Comparison of ENCODE assay signal across 26 cellular contexts in genomic region chr13:91101436-91101835, GRCh38.
DNase-seq lines count a peak whose midpoint lies in the region; ATAC-seq and TF ChIP-seq lines count a peak whose summit lies in the region.
"Had no signal": no experiment of that assay in that cellular context is flagged by ENCODE, and none has a peak within 500 bp of the region (broad histone marks: within the 10 kb centered on the region; RNA-seq: fewer than 3 reads in every experiment).

No MANE protein-coding gene starts in this region.

- in situ Hi-C loops in astrocyte of the cerebellum (cut with HindIII; ENCODE audit: low sequenced_read_pairs): no loop called here

- no peak overlapping the region for H3K4ac ChIP-seq in mesendoderm (ENCODE audit: low read depth, low read length)
- H3K4ac ChIP-seq in neuronal stem cell (ENCODE audit: low read length): no peak overlapping the region

- no peak overlapping the region for H4K91ac ChIP-seq in neuronal stem cell (ENCODE audit: low read depth, low read length, poor library complexity)

- H2AFZ ChIP-seq in GM23338 (no peak overlapping the region), neuronal stem cell (ENCODE audit: low read length) (peak overlapping the region; percentile 61)
- H2AFZ ChIP-seq: PC-9 had no signal

- H3K27ac Mint-ChIP-seq in GM23338: no peak overlapping the region
- H3K27ac Mint-ChIP-seq: CD4-positive, CD25-positive, alpha-beta regulatory T cell had no signal

- H3K9me3 Mint-ChIP-seq in GM23338: no peaks in the 10 kb centered on the region

- peaks cover 2% of the 10 kb centered on the region for H3K27me3 Mint-ChIP-seq in GM23338 (ENCODE audit: insufficient read depth, low read depth, poor library complexity)
- H3K27me3 Mint-ChIP-seq: CD4-positive, CD25-positive, alpha-beta regulatory T cell; IgD-negative memory B cell had no signal

- TF ChIP-seq CTCF in GM23338 (conservative IDR thresholded peaks at IDR 0.05; ENCODE audit: low read depth in 2 of 2) (no peak), astrocyte of the cerebellum (IDR thresholded peaks at IDR 0.05; ENCODE audit: low read depth, low read length, missing control alignments) (no peak)

- H4K5ac ChIP-seq in mesendoderm (ENCODE audit: low read length): no peak overlapping the region

- H4K8ac ChIP-seq in mesendoderm (ENCODE audit: low read depth, low read length): no peak overlapping the region
- no peak overlapping the region for H4K8ac ChIP-seq in neuronal stem cell (ENCODE audit: low read depth, low read length)

- no peaks in the 10 kb centered on the region for H3K9me3 ChIP-seq in neuronal stem cell (replicated peaks in 1 of 2; ENCODE audit: control insufficient read depth in 2 of 2, insufficient read depth in 1 of 2, low read depth in 1 of 2, low read length in 2 of 2)
- H3K9me3 ChIP-seq: BLaER1, SJCRH30 had no signal

- no peaks in the 10 kb centered on the region for H4K20me1 ChIP-seq in GM23338 (replicated peaks; ENCODE audit: insufficient read depth)
- H4K20me1 ChIP-seq: BLaER1 had no signal

- no peak overlapping the region for H3K56ac ChIP-seq in mesendoderm (ENCODE audit: low read length)

- no peak overlapping the region for H2BK12ac ChIP-seq in neuronal stem cell (ENCODE audit: low read length)

- no peaks in the 10 kb centered on the region for H3K79me2 ChIP-seq in GM23338 (replicated peaks; ENCODE audit: insufficient read depth)
- no peaks in the 10 kb centered on the region for H3K79me2 ChIP-seq in mesendoderm (ENCODE audit: control insufficient read depth, insufficient read depth, low read length)

- no peaks in the 10 kb centered on the region for H3F3A ChIP-seq in GM23338 (replicated peaks; ENCODE audit: low read depth)

- H3K4me3 Mint-ChIP-seq in GM23338: no peak overlapping the region
- H3K4me3 Mint-ChIP-seq: CD4-positive, CD25-positive, alpha-beta regulatory T cell; IgD-negative memory B cell had no signal

- H3K27me3 ChIP-seq in GM23338 (ENCODE audit: insufficient read depth): no peaks in the 10 kb centered on the region
- H3K27me3 ChIP-seq in mesendoderm (ENCODE audit: insufficient read depth, low read length, poor library complexity): no peaks in the 10 kb centered on the region
- no peaks in the 10 kb centered on the region for H3K27me3 ChIP-seq in neuronal stem cell (ENCODE audit: control insufficient read depth in 3 of 3, insufficient read depth in 3 of 3, low read depth in 1 of 3, low read length in 3 of 3)
- H3K27me3 ChIP-seq: BLaER1, SJCRH30 had no signal

- no peak overlapping the region for H3K18ac ChIP-seq in mesendoderm (ENCODE audit: low read length)
- no peak overlapping the region for H3K18ac ChIP-seq in neuronal stem cell (ENCODE audit: low read length)

- ATAC-seq in GM23338 (no peak), GM21723 (IDR thresholded peaks at IDR 0.05; ENCODE audit: unreplicated experiment) (no peak)
- ATAC-seq: Right ventricle myocardium inferior had no signal

- no CpG with 5 or more reads among the region's 2 CpGs for WGBS in mesendoderm (ENCODE audit: extremely low coverage, insufficient coverage, low lambda C conversion rate)
- no CpG with 5 or more reads among the region's 2 CpGs for WGBS in neuronal stem cell (ENCODE audit: extremely low coverage in 2 of 2, insufficient read length in 2 of 2, insufficient replicate concordance in 1 of 2), 2 donors

- H3K4me3 ChIP-seq in GM23338 (no peak overlapping the region), astrocyte of the cerebellum (ENCODE audit: low read depth, low read length) (no peak overlapping the region), mesendoderm (ENCODE audit: low read length) (no peak overlapping the region), neuronal stem cell (ENCODE audit: low read length in 2 of 2) (no peak overlapping the region)
- H3K4me3 ChIP-seq: BLaER1, PC-9, SJCRH30 had no signal

- H3K14ac ChIP-seq in neuronal stem cell (ENCODE audit: low read length): no peak overlapping the region

- peaks cover 5% of the 10 kb centered on the region; the same call in 2 of the 3 replicates for H3K4me1 Mint-ChIP-seq in GM23338
- H3K4me1 Mint-ChIP-seq: CD4-positive, CD25-positive, alpha-beta regulatory T cell; IgD-negative memory B cell had no signal

- no peaks in the 10 kb centered on the region for H3K79me1 ChIP-seq in mesendoderm (ENCODE audit: low read length)
- no peaks in the 10 kb centered on the region for H3K79me1 ChIP-seq in neuronal stem cell (ENCODE audit: low read depth, low read length)

- peak; percentile 3 for DNase-seq in GM23338 (ENCODE audit: low spot score)
- DNase-seq in astrocyte of the cerebellum (ENCODE audit: low read depth): peak; percentile 22
- DNase-seq in mesendoderm: peak; percentile 37
- DNase-seq in neuronal stem cell (ENCODE audit: low spot score): no peak
- DNase-seq in NCI-H2081 treated with DMSO at 0.1 percent for 48 hours (lab: John Stamatoyannopoulos, UW): no peak
- DNase-seq in NCI-H2107 (lab: John Stamatoyannopoulos, UW): no peak
- no peak for DNase-seq in NCI-H748 (lab: John Stamatoyannopoulos, UW; ENCODE audit: unreplicated experiment)
- DNase-seq: 8988T; CD4-positive, CD25-positive, alpha-beta regulatory T cell; COR-L47; DMS53; GOT3; HCEC 1CT; Karpas-422; NCI-H1092 treated with DMSO at 0.1 percent for 48 hours; NCI-H1436; NCI-H187 treated with DMSO at 0.1 percent for 48 hours; NCI-H446 treated with DMSO at 0.1 percent for 48 hours; NCI-H526; PC-9; SJCRH30 had no signal

- H3K9ac ChIP-seq in mesendoderm (ENCODE audit: low read length) (no peak overlapping the region), neuronal stem cell (ENCODE audit: low read depth, low read length, poor library complexity) (no peak overlapping the region)
- H3K9ac ChIP-seq: BLaER1 had no signal

- H3K4me2 ChIP-seq in GM23338 (no peak overlapping the region), mesendoderm (ENCODE audit: low read length) (no peak overlapping the region), neuronal stem cell (ENCODE audit: insufficient read depth, low read length, poor library complexity, severe bottlenecking) (no peak overlapping the region)
- H3K4me2 ChIP-seq: BLaER1, PC-9 had no signal

- no peak overlapping the region for H2AK5ac ChIP-seq in mesendoderm (ENCODE audit: low read length)
- H2AK5ac ChIP-seq in neuronal stem cell (ENCODE audit: low read depth, low read length): no peak overlapping the region

- H3K9me2 ChIP-seq in GM23338 (ENCODE audit: insufficient read depth): no peaks in the 10 kb centered on the region

- H2BK120ac ChIP-seq in mesendoderm (ENCODE audit: low read depth, low read length) (no peak overlapping the region), neuronal stem cell (ENCODE audit: low read depth, low read length) (no peak overlapping the region)

- H2BK5ac ChIP-seq in mesendoderm (ENCODE audit: low read length) (no peak overlapping the region), neuronal stem cell (ENCODE audit: low read length) (no peak overlapping the region)

- H3K36me3 ChIP-seq in GM23338 (ENCODE audit: insufficient read depth): no peaks in the 10 kb centered on the region
- H3K36me3 ChIP-seq in mesendoderm (ENCODE audit: control insufficient read depth, insufficient read depth, low read length): no peaks in the 10 kb centered on the region
- no peaks in the 10 kb centered on the region for H3K36me3 ChIP-seq in neuronal stem cell (replicated peaks in 1 of 2; ENCODE audit: control insufficient read depth in 2 of 2, insufficient read depth in 2 of 2, low read length in 2 of 2)
- H3K36me3 ChIP-seq: BLaER1, SJCRH30 had no signal

- H3K27ac ChIP-seq in GM23338 (ENCODE audit: low read depth) (no peak overlapping the region), mesendoderm (ENCODE audit: low read depth, low read length) (no peak overlapping the region), neuronal stem cell (replicated peaks; ENCODE audit: low read length) (peak overlapping the region; percentile 28)
- H3K27ac ChIP-seq: BLaER1, HL-60, PC-9, SJCRH30 had no signal

- H3K23ac ChIP-seq in mesendoderm (ENCODE audit: low read length): no peak overlapping the region
- no peak overlapping the region for H3K23ac ChIP-seq in neuronal stem cell (ENCODE audit: low read depth, low read length, poor library complexity)

- H2BK15ac ChIP-seq in mesendoderm (replicated peaks; ENCODE audit: low read depth): no peak overlapping the region
- no peak overlapping the region for H2BK15ac ChIP-seq in neuronal stem cell (ENCODE audit: low read length)

- H3K4me1 ChIP-seq in GM23338 (ENCODE audit: insufficient read depth): no peaks in the 10 kb centered on the region
- peaks cover 2% of the 10 kb centered on the region for H3K4me1 ChIP-seq in mesendoderm (ENCODE audit: control insufficient read depth, low read depth, low read length)
- H3K4me1 ChIP-seq in neuronal stem cell (ENCODE audit: control insufficient read depth in 2 of 2, insufficient read depth in 1 of 2, low read depth in 1 of 2, low read length in 2 of 2): no peaks in the 10 kb centered on the region
- H3K4me1 ChIP-seq: BLaER1 had no signal

- no peaks in the 10 kb centered on the region for H3K36me3 Mint-ChIP-seq in GM23338 (ENCODE audit: low read depth)
- H3K36me3 Mint-ChIP-seq: CD4-positive, CD25-positive, alpha-beta regulatory T cell had no signal

TF ChIP-seq in GM23338, 12 proteins besides CTCF, POLR2A, EP300 and RAD21 (continues in another document):
- TF ChIP-seq POLR2AphosphoS5 (IDR thresholded peaks at IDR 0.05; ENCODE audit: low read depth) (no peak), ZNF114 (CRISPR knock-in tag; IDR thresholded peaks at IDR 0.05) (no peak), ETS1 (IDR thresholded peaks at IDR 0.05) (no peak), JUNB (IDR thresholded peaks at IDR 0.05; ENCODE audit: unreplicated experiment) (no peak)

Comparison
In these comparisons a context has a peak if more than half of its experiments do, and no peak if none do; other contexts are left out.
1. DNase-seq: peak in GM23338 (single experiment), astrocyte of the cerebellum (single experiment) and mesendoderm (single experiment); none in neuronal stem cell (single experiment), NCI-H2081 treated with DMSO at 0.1 percent for 48 hours (single experiment), NCI-H2107 (single experiment) and NCI-H748 (single experiment).